ENCODE assay signal across 8 cellular contexts in genomic region chr2:161905389-161906046, GRCh38.
DNase-seq lines count a peak whose midpoint lies in the region; ATAC-seq, FAIRE-seq and TF ChIP-seq lines count a peak whose summit lies in the region.

No MANE protein-coding gene starts in this region.

- H3K36me3 Mint-ChIP-seq in type B pancreatic cell, result no peaks in the 10 kb centered on the region

- TF ChIP-seq CTCF in OCI-LY7 (conservative IDR thresholded peaks at IDR 0.05; ENCODE audit: low read length) (no peak), type B pancreatic cell (conservative IDR thresholded peaks at IDR 0.05) (no peak), PC-9 (conservative IDR thresholded peaks at IDR 0.05) (no peak)

- H3K4me1 ChIP-seq in OCI-LY7 (ENCODE audit: insufficient read depth, low read length, poor library complexity, severe bottlenecking), result peaks cover 10% of the 10 kb centered on the region
- H3K4me1 ChIP-seq in PC-9 (replicated peaks; ENCODE audit: insufficient read depth), result no peaks in the 10 kb centered on the region

- H4K20me1 ChIP-seq in OCI-LY7 (ENCODE audit: insufficient read depth, low read length) (no peaks in the 10 kb centered on the region), PC-9 (ENCODE audit: insufficient read depth) (no peaks in the 10 kb centered on the region)

- H3K27me3 ChIP-seq in PC-9 (ENCODE audit: insufficient read depth, low read depth), result no peaks in the 10 kb centered on the region

- peak; percentile 18 for DNase-seq in DMS153 treated with DMSO at 0.1 percent for 48 hours (lab: John Stamatoyannopoulos, UW; ENCODE audit: unreplicated experiment)
- DNase-seq in OCI-LY7 (ENCODE audit: low spot score), result peak; percentile 47
- no peak for DNase-seq in erythroblast (lab: John Stamatoyannopoulos, UW)
- DNase-seq in type B pancreatic cell (ENCODE audit: extremely low spot score, unreplicated experiment), result no peak
- no peak for DNase-seq in PC-9

- POLR2A ChIA-PET in OCI-LY7 (lab: Charles Lee) (interaction anchor here (0.7 to 1.1 kb wide), 2 partner anchors 18 to 25 kb away, joined by 3 to 6 read pairs; no protein-coding TSS in a partner anchor), PC-9 (lab: Charles Lee; ENCODE audit: unreplicated experiment) (interaction anchor here (0.6 kb wide), 1 partner anchor 8 kb away, joined by 5 read pairs; no protein-coding TSS in a partner anchor)

- peak; percentile 99 for FAIRE-seq in islet of Langerhans (lab: Jason Lieb, UNC)

- no TSS peak for BruUV-seq in OCI-LY7 (replicated peaks; lab: Mats Ljungman, UMichigan)
- BruUV-seq in PC-9 (replicated peaks; lab: Mats Ljungman, UMichigan), result no TSS peak

- CTCF ChIA-PET in OCI-LY7 (lab: Charles Lee; ENCODE audit: unreplicated experiment) (interaction anchor here (0.6 kb wide), 1 partner anchor 87 kb away, joined by 3 read pairs; no protein-coding TSS in a partner anchor), PC-9 (lab: Charles Lee) (no interaction called here)

- no peak overlapping the region for H3K4me3 Mint-ChIP-seq in type B pancreatic cell

- H3F3A ChIP-seq in PC-9 (ENCODE audit: insufficient read depth, low read depth), result no peaks in the 10 kb centered on the region

- H2AFZ ChIP-seq in OCI-LY7 (ENCODE audit: low read length) (peak overlapping the region; percentile 57), PC-9 (no peak overlapping the region)

- H3K27ac ChIP-seq in OCI-LY7 (ENCODE audit: low read depth, low read length, poor library complexity, severe bottlenecking) (no peak overlapping the region), PC-9 (no peak overlapping the region)

- H3K9me3 Mint-ChIP-seq in type B pancreatic cell, result peaks cover 5% of the 10 kb centered on the region

- no peaks in the 10 kb centered on the region for H3K79me2 ChIP-seq in OCI-LY7 (ENCODE audit: insufficient read depth, low read depth, low read length)
- H3K79me2 ChIP-seq in PC-9 (ENCODE audit: low read depth), result no peaks in the 10 kb centered on the region

- H3K9me3 ChIP-seq in OCI-LY7 (ENCODE audit: low read length) (no peaks in the 10 kb centered on the region), PC-9 (ENCODE audit: insufficient read depth, low read depth) (peaks cover 4% of the 10 kb centered on the region; the same call in 1 of the 2 replicates)

- no peak overlapping the region for H3K27ac Mint-ChIP-seq in type B pancreatic cell

- peak; percentile 85 for ATAC-seq in GM19351 (IDR thresholded peaks at IDR 0.05; ENCODE audit: unreplicated experiment)
- peak; percentile 86 for ATAC-seq in HG03342 (IDR thresholded peaks at IDR 0.05; ENCODE audit: unreplicated experiment)

- H3K4me2 ChIP-seq in OCI-LY7 (ENCODE audit: low read length) (peak overlapping the region; percentile 54), PC-9 (no peak overlapping the region)

- H3K4me3 ChIP-seq in OCI-LY7 (ENCODE audit: low read depth, low read length, poor library complexity, severe bottlenecking), result peak overlapping the region; percentile 12
- H3K4me3 ChIP-seq in PC-9, result no peak overlapping the region

- no peaks in the 10 kb centered on the region for H3K4me1 Mint-ChIP-seq in type B pancreatic cell (ENCODE audit: unreplicated experiment)

- no peaks in the 10 kb centered on the region for H3K9me2 ChIP-seq in OCI-LY7 (ENCODE audit: insufficient read depth, low read length)
- no peaks in the 10 kb centered on the region for H3K9me2 ChIP-seq in PC-9 (ENCODE audit: insufficient read depth)

- H3K36me3 ChIP-seq in OCI-LY7 (ENCODE audit: insufficient read depth, low read length) (no peaks in the 10 kb centered on the region), PC-9 (ENCODE audit: low read depth) (no peaks in the 10 kb centered on the region)

- TF ChIP-seq POLR2A in erythroblast (IDR thresholded peaks at IDR 0.05; ENCODE audit: low read length), result no peak

- H3K27me3 Mint-ChIP-seq in type B pancreatic cell, result peaks cover 3% of the 10 kb centered on the region

- intact Hi-C loops in OCI-LY7 (cut with micrococcal nuclease; ENCODE audit: unreplicated experiment) (no loop called here), PC-9 (cut with micrococcal nuclease; ENCODE audit: unreplicated experiment) (no loop called here)

Comparison
In these comparisons a context has a peak if more than half of its experiments do, and no peak if none do; other contexts are left out.
1. DNase-seq: peak in DMS153 treated with DMSO at 0.1 percent for 48 hours (single experiment) and OCI-LY7 (single experiment); none in erythroblast (0 of 2), type B pancreatic cell (single experiment) and PC-9 (0 of 2).